ENCODE assay signal across 1 cellular context in genomic region chr6:36820700-36821580, GRCh38.
TF ChIP-seq lines count a peak whose summit lies in the region.

No MANE protein-coding gene starts in this region.

TF ChIP-seq in K562, 482 proteins besides CTCF, POLR2A, EP300 and RAD21 (continued from another document and continues in another):
- TF ChIP-seq FOXP4 (CRISPR knock-in tag; IDR thresholded peaks at IDR 0.05; ENCODE audit: borderline replicate concordance) (no peak), CAMTA2 (CRISPR knock-in tag; conservative IDR thresholded peaks at IDR 0.05) (no peak), RBBP5 (IDR thresholded peaks at IDR 0.05; ENCODE audit: borderline replicate concordance, insufficient read depth, low read length, poor library complexity, severe bottlenecking) (no peak), E2F8 (IDR thresholded peaks at IDR 0.05; ENCODE audit: low read depth, partially characterized antibody) (peak; percentile 51), ZZZ3 (IDR thresholded peaks at IDR 0.05) (no peak), ZNF609 (CRISPR knock-in tag; IDR thresholded peaks at IDR 0.05; ENCODE audit: borderline replicate concordance) (no peak), MCM7 (IDR thresholded peaks at IDR 0.05) (no peak; a peak in 1 of 4 replicates), RFX5 (IDR thresholded peaks at IDR 0.05; ENCODE audit: low read depth, low read length) (no peak), DEAF1 (CRISPR knock-in tag; IDR thresholded peaks at IDR 0.05) (no peak), NCOR1 (IDR thresholded peaks at IDR 0.05) (no peak; the same call in 1 of the 2 replicates), FOXJ2 (tag; IDR thresholded peaks at IDR 0.05) (peak; percentile 87), ZBTB43 (CRISPR knock-in tag; IDR thresholded peaks at IDR 0.05) (no peak), FOXK2 (conservative IDR thresholded peaks at IDR 0.05 in 1 of 2, IDR thresholded peaks at IDR 0.05 in 1 of 2; ENCODE audit: low read depth in 2 of 2) (peak; percentile 91 to 93), SMARCE1 (IDR thresholded peaks at IDR 0.05) (peak; percentile 94), PHF20 (IDR thresholded peaks at IDR 0.05; ENCODE audit: partially characterized antibody) (no peak), ZNF431 (CRISPR knock-in tag; IDR thresholded peaks at IDR 0.05) (no peak), MXI1 (IDR thresholded peaks at IDR 0.05; ENCODE audit: low read depth, low read length) (no peak), ZBTB12 (CRISPR knock-in tag; IDR thresholded peaks at IDR 0.05) (no peak), MITF (IDR thresholded peaks at IDR 0.05) (peak; percentile 90), ZNF507 (tag; conservative IDR thresholded peaks at IDR 0.05) (no peak), KDM5B (IDR thresholded peaks at IDR 0.05; ENCODE audit: insufficient replicate concordance, low read depth, low read length) (no peak), KAT2B (IDR thresholded peaks at IDR 0.05; ENCODE audit: low read depth, low read length) (no peak), SRSF9 (IDR thresholded peaks at IDR 0.05; ENCODE audit: borderline replicate concordance, low read depth, low read length) (no peak), EHMT2 (IDR thresholded peaks at IDR 0.05) (peak; percentile 40), RAD51 (IDR thresholded peaks at IDR 0.05; ENCODE audit: borderline replicate concordance, low read depth) (peak; percentile 29; the same call in 1 of the 2 replicates), ZNF277 (CRISPR knock-in tag; IDR thresholded peaks at IDR 0.05; ENCODE audit: borderline replicate concordance) (no peak), NR2C1 (IDR thresholded peaks at IDR 0.05) (no peak; the same call in 1 of the 2 replicates), NR2C1 (tag; IDR thresholded peaks at IDR 0.05) (0 out of 2 replicates have a peak, but pooled peaks have one; percentile 50), MEF2A (IDR thresholded peaks at IDR 0.05; ENCODE audit: control insufficient read depth, low read depth, low read length) (no peak), KDM4B (IDR thresholded peaks at IDR 0.05; ENCODE audit: borderline replicate concordance in 2 of 2, low read depth in 1 of 2) (no peak), ESRRB (CRISPR knock-in tag; IDR thresholded peaks at IDR 0.05; ENCODE audit: borderline replicate concordance) (no peak), HMBOX1 (IDR thresholded peaks at IDR 0.05) (no peak), NR0B1 (IDR thresholded peaks at IDR 0.05; ENCODE audit: partially characterized antibody) (no peak), ZNF830 (CRISPR knock-in tag; IDR thresholded peaks at IDR 0.05) (no peak), HIVEP1 (CRISPR knock-in tag; IDR thresholded peaks at IDR 0.05) (0 out of 2 replicates have a peak, but pooled peaks have one; percentile 59), ZNF778 (CRISPR knock-in tag; IDR thresholded peaks at IDR 0.05) (no peak), STAT6 (CRISPR knock-in tag; IDR thresholded peaks at IDR 0.05) (no peak), NR3C1 (CRISPR knock-in tag; IDR thresholded peaks at IDR 0.05) (no peak)
